In genomic region chr13:98171806-98172569, GRCh38 we compare ENCODE assay signal across 10 cellular contexts. TPM values are rescaled to one million over a fixed set of nuclear protein-coding genes. Genes with fewer than 3 reads are reported as not detected.
A peak's percentile ranks its signal among the peaks of the same experiment; 100 is the strongest.
DNase-seq lines count a peak whose midpoint lies in the region; ATAC-seq and TF ChIP-seq lines count a peak whose summit lies in the region.
"Had no signal": no experiment of that assay in that cellular context is flagged by ENCODE, and none has a peak within 500 bp of the region (broad histone marks: within the 10 kb centered on the region; RNA-seq: fewer than 3 reads in every experiment).

No MANE protein-coding gene starts in this region.

- H3K9ac ChIP-seq in smooth muscle cell (ENCODE audit: low read depth): peak overlapping the region; percentile 48

- no peaks in the 10 kb centered on the region for H3K9me3 ChIP-seq in smooth muscle cell (replicated peaks; ENCODE audit: low read depth)
- H3K9me3 ChIP-seq in WERI-Rb-1 (ENCODE audit: severe bottlenecking): no peaks in the 10 kb centered on the region

- DNase-seq in HEK293T (ENCODE audit: extremely low spot score) (peak; percentile 27), cerebellum (ENCODE audit: low spot score) (peak; percentile 67), kidney tubule cell (ENCODE audit: low spot score) (peak; percentile 88), smooth muscle cell (lab: John Stamatoyannopoulos, UW; ENCODE audit: unreplicated experiment) (no peak), WERI-Rb-1 (no peak), COLO829 (ENCODE audit: low spot score) (no peak), GM19238 (ENCODE audit: insufficient read length, low spot score) (no peak)
- DNase-seq: activated T-cell treated with anti-CD3 and anti-CD28 coated beads, Interleukin-2, amount 50 U/mL, for 72 hours; NCI-H1436 had no signal

- peaks cover 45% of the 10 kb centered on the region for H3K4me1 ChIP-seq in smooth muscle cell (ENCODE audit: low read depth)

- TF ChIP-seq CTCF in smooth muscle cell (IDR thresholded peaks at IDR 0.05; ENCODE audit: borderline replicate concordance, insufficient read depth, poor library complexity, severe bottlenecking) (no peak), WERI-Rb-1 (IDR thresholded peaks at IDR 0.05; ENCODE audit: low read depth, low read length) (no peak)

- H2AFZ ChIP-seq in smooth muscle cell (ENCODE audit: low read depth): no peak overlapping the region

- peak overlapping the region; percentile 10 for H3K4me3 ChIP-seq in smooth muscle cell
- H3K4me3 ChIP-seq in WERI-Rb-1 (ENCODE audit: low read depth, low read length): no peak overlapping the region

- CTCF ChIA-PET in HEK293T (lab: Yijun Ruan, JAX): no interaction called here

- H3K27me3 ChIP-seq in smooth muscle cell (ENCODE audit: low read depth): no peaks in the 10 kb centered on the region
- H3K27me3 ChIP-seq in WERI-Rb-1 (ENCODE audit: insufficient read depth, low read depth, severe bottlenecking): no peaks in the 10 kb centered on the region

- H3K27ac ChIP-seq in smooth muscle cell (ENCODE audit: low read depth): peak overlapping the region; percentile 91
- H3K27ac ChIP-seq in WERI-Rb-1: no peak overlapping the region

- H3K79me2 ChIP-seq in smooth muscle cell (ENCODE audit: low read depth): peaks cover 74% of the 10 kb centered on the region

- 35% methylated on average over 19 of the region's 19 CpGs for WGBS in smooth muscle cell (ENCODE audit: low lambda C conversion rate)

- H4K20me1 ChIP-seq in smooth muscle cell (ENCODE audit: low read depth): peaks cover 16% of the 10 kb centered on the region

- no peak for ATAC-seq in HG03045 (IDR thresholded peaks at IDR 0.05; ENCODE audit: unreplicated experiment)
- ATAC-seq: activated T-cell treated with anti-CD3 and anti-CD28 coated beads, Interleukin-2, amount 50 U/mL, for 72 hours had no signal

- no peaks in the 10 kb centered on the region for H3K36me3 ChIP-seq in smooth muscle cell (ENCODE audit: low read depth)
- H3K36me3 ChIP-seq in WERI-Rb-1: peaks cover 25% of the 10 kb centered on the region

- POLR2A ChIA-PET in HEK293T (lab: Yijun Ruan, JAX): no interaction called here

- H3F3A ChIP-seq in smooth muscle cell (ENCODE audit: low read depth): peaks cover 30% of the 10 kb centered on the region

- peak overlapping the region; percentile 78 for H3K4me2 ChIP-seq in smooth muscle cell

TF ChIP-seq in HEK293T, 16 proteins besides CTCF, POLR2A, EP300 and RAD21:
- TF ChIP-seq FOXA1 (IDR thresholded peaks at IDR 0.05) (no peak), CTBP1 (IDR thresholded peaks at IDR 0.05; ENCODE audit: borderline replicate concordance) (no peak)

RNA-seq across cellular contexts. Expression of gene RNF113B, which starts 5.1 kb away (rescaled TPM):
- not detected for total RNA-seq in cerebellum
- total RNA-seq in smooth muscle cell: not detected in 2 replicates
- 0.38 TPM in 1 of 2 replicates, not detected in the other for polyA plus RNA-seq in smooth muscle cell
- total RNA-seq: activated T-cell treated with anti-CD3 and anti-CD28 coated beads, Interleukin-2, amount 50 U/mL, for 72 hours had no signal

RNA-seq across cellular contexts. Expression of gene FARP1, which starts 29.1 kb away (rescaled TPM):
- total RNA-seq in cerebellum (106 TPM), smooth muscle cell (59.4 and 66.5 TPM in 2 replicates)
- polyA plus RNA-seq in smooth muscle cell: 104 and 105 TPM in 2 replicates

Comparison
In these comparisons a context has a peak if more than half of its experiments do, and no peak if none do; other contexts are left out.
1. DNase-seq: peak in HEK293T (single experiment), cerebellum (single experiment) and kidney tubule cell (single experiment); none in smooth muscle cell (single experiment), WERI-Rb-1 (single experiment), COLO829 (single experiment) and GM19238 (single experiment).